Comparison of ENCODE assay signal across 8 cellular contexts in the genomic region with DNA sequence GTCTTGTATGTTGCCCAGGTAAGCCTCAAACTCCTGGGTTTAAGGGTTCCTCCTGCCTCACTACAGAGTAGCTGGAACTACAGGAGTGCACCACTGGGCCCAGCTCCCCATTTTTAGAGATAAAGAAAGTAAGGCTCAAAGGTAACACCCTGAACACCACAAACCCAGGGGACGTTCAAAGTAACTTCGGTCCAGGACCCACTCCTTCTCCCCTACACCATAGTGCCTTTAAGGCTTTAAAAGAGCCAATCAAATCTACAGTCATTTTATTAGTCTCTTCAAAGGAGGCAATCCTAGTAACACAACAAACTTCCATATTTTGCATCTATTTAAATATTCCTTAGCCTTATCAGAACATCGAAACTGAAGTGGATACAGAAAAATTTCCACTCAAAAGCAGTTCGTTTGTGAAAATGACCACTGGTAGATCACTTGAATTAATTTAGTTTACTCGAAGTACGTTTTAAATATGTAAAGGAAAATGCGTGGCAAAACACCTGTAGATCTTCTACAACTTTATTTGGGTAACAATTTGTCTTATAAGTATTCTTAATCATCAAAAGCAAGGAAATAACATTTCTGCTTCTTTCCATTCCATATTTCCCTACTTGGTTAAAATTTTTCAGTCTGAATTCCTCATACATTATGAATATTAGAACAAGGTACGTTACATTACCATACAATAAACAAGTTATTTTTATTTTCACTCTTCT. TPM values are rescaled to one million over a fixed set of nuclear protein-coding genes. Genes with fewer than 3 reads are reported as not detected.
DNase-seq lines count a peak whose midpoint lies in the region; ATAC-seq, FAIRE-seq and TF ChIP-seq lines count a peak whose summit lies in the region.

No MANE protein-coding gene starts in this region.

- H3K9ac ChIP-seq in SK-N-SH, result peak overlapping the region; percentile 84
- peak overlapping the region; percentile 89 for H3K9ac ChIP-seq in SU-DHL-6 (ENCODE audit: low read length)

- H3K9me2 ChIP-seq in SK-N-SH, result no peaks in the 10 kb centered on the region
- H3K9me2 ChIP-seq in SU-DHL-6 (replicated peaks; ENCODE audit: insufficient read depth, low read length), result no peaks in the 10 kb centered on the region

- WGBS in SK-N-SH (ENCODE audit: low lambda C conversion rate), result 11% methylated on average over 8 of the region's 8 CpGs
- WGBS in pancreas, 2 donors, result 3% methylated on average over 8 of the region's 8 CpGs

- H3K27ac ChIP-seq in SK-N-SH (ENCODE audit: low read depth in 2 of 2, low read length in 1 of 2) (peak overlapping the region; percentile 95 to 98), SU-DHL-6 (ENCODE audit: low read depth, low read length) (peak overlapping the region; percentile 90), pancreas (peak overlapping the region in 2 of 4 donors; percentile 96 to 99)

- H3K79me2 ChIP-seq in SK-N-SH (ENCODE audit: insufficient read depth) (peaks cover 64% of the 10 kb centered on the region), SU-DHL-6 (ENCODE audit: insufficient read depth, low read length) (peaks cover 60% of the 10 kb centered on the region)

- DNase-seq in SK-N-SH, result no peak
- DNase-seq in epithelial cell of proximal tubule (ENCODE audit: low read depth), result no peak
- DNase-seq in pancreas, result no peak
- DNase-seq in sciatic nerve (ENCODE audit: low spot score), result no peak
- DNase-seq in ureter (ENCODE audit: low spot score), result no peak

- TF ChIP-seq EP300 in SK-N-SH (IDR thresholded peaks at IDR 0.05; ENCODE audit: borderline replicate concordance in 1 of 2, low read depth in 1 of 2, low read length in 1 of 2), result no peak

- intact Hi-C loops in pancreas (cut with DNase I) (loop anchor here in 1 of 3 donors (10.0 kb wide), 1 partner anchor 356 kb away; no protein-coding TSS in a partner anchor), sciatic nerve (cut with DNase I) (loop anchor here (5.0 to 10.0 kb wide), 3 partner anchors 104 to 673 kb away; no protein-coding TSS in a partner anchor)

- no peak for ATAC-seq in SK-N-SH treated with all-trans-retinoic acid at 6 μM for 48 hours
- no peak for ATAC-seq in pancreas
- no peak for ATAC-seq in sciatic nerve
- no peak for ATAC-seq in GM21390 (IDR thresholded peaks at IDR 0.05; ENCODE audit: unreplicated experiment)

- H2AFZ ChIP-seq in SK-N-SH (ENCODE audit: low read depth) (peak overlapping the region; percentile 53; the same call in 1 of the 2 replicates), SU-DHL-6 (ENCODE audit: low read depth, low read length, severe bottlenecking) (no peak overlapping the region)

- H3K4me3 ChIP-seq in SK-N-SH (ENCODE audit: low read depth in 2 of 2, low read length in 1 of 2) (peak overlapping the region; percentile 62 to 63), SU-DHL-6 (ENCODE audit: insufficient read depth, low read length, poor library complexity, severe bottlenecking) (peak overlapping the region; percentile 86), epithelial cell of proximal tubule (ENCODE audit: low read depth, low read length) (peak overlapping the region; percentile 71), pancreas (peak overlapping the region; percentile 36 to 84 (median 75))

- H3K4me1 ChIP-seq in SK-N-SH (ENCODE audit: control insufficient read depth in 1 of 2, insufficient read depth in 2 of 2, low read depth in 1 of 2, low read length in 1 of 2) (peaks cover 17 to 24% of the 10 kb centered on the region in 2 experiments; a peak in 3 of 4 replicates), pancreas (peaks cover 15 to 26% (median 15%) of the 10 kb centered on the region in 3 donors)

- CTCF ChIA-PET in SK-N-SH (lab: Yijun Ruan, JAX), result interaction anchor here (1.2 to 2.6 kb wide), 3 partner anchors 10 to 359 kb away, joined by 3 to 9 read pairs (median 3); no protein-coding TSS in a partner anchor

- no peaks in the 10 kb centered on the region for H3K9me3 ChIP-seq in SK-N-SH
- no peaks in the 10 kb centered on the region for H3K9me3 ChIP-seq in SU-DHL-6 (ENCODE audit: insufficient read depth, low read length)
- no peaks in the 10 kb centered on the region for H3K9me3 ChIP-seq in pancreas

- peaks cover 18% of the 10 kb centered on the region for H4K20me1 ChIP-seq in SK-N-SH (ENCODE audit: insufficient read depth)
- no peaks in the 10 kb centered on the region for H4K20me1 ChIP-seq in SU-DHL-6 (ENCODE audit: low read depth, low read length)

- H3K36me3 ChIP-seq in SK-N-SH (replicated peaks in 1 of 2; ENCODE audit: control insufficient read depth in 1 of 2, insufficient read depth in 2 of 2, low read length in 1 of 2), result no peaks in the 10 kb centered on the region
- no peaks in the 10 kb centered on the region for H3K36me3 ChIP-seq in SU-DHL-6 (ENCODE audit: low read length)
- H3K36me3 ChIP-seq in pancreas, result no peaks in the 10 kb centered on the region

- H3K4me2 ChIP-seq in SK-N-SH (peak overlapping the region; percentile 87), SU-DHL-6 (ENCODE audit: low read depth, low read length, poor library complexity, severe bottlenecking) (peak overlapping the region; percentile 92)

- no peak for TF ChIP-seq RAD21 in SK-N-SH (IDR thresholded peaks at IDR 0.05; ENCODE audit: low read length)

- H3F3A ChIP-seq in SK-N-SH (replicated peaks; ENCODE audit: insufficient read depth) (peaks cover 24% of the 10 kb centered on the region), SU-DHL-6 (ENCODE audit: insufficient read depth) (peaks cover 15% of the 10 kb centered on the region; the same call in 1 of the 2 replicates)

- H3K27me3 ChIP-seq in SK-N-SH (ENCODE audit: insufficient read depth) (no peaks in the 10 kb centered on the region), SU-DHL-6 (ENCODE audit: low read length) (no peaks in the 10 kb centered on the region), pancreas (no peaks in the 10 kb centered on the region)

- TF ChIP-seq CTCF in SK-N-SH (IDR thresholded peaks at IDR 0.05), result no peak
- TF ChIP-seq CTCF in SU-DHL-6 (IDR thresholded peaks at IDR 0.05; ENCODE audit: insufficient read depth, low read length, poor library complexity, severe bottlenecking), result no peak
- TF ChIP-seq CTCF in epithelial cell of proximal tubule (conservative IDR thresholded peaks at IDR 0.05; ENCODE audit: low read depth, low read length), result no peak
- no peak for TF ChIP-seq CTCF in pancreas (IDR thresholded peaks at IDR 0.05)

- POLR2A ChIA-PET in SK-N-SH (lab: Yijun Ruan, JAX), result interaction anchor here (0.6 kb wide), 1 partner anchor 1017 kb away, joined by 3 read pairs; no protein-coding TSS in a partner anchor

- FAIRE-seq in pancreas (lab: Jason Lieb, UNC), result no peak

TF ChIP-seq in SK-N-SH, 30 proteins besides CTCF, POLR2A, EP300 and RAD21 (continues in another document):
- TF ChIP-seq SIN3A (IDR thresholded peaks at IDR 0.05; ENCODE audit: borderline replicate concordance, low read depth, low read length) (no peak), NRF1 (IDR thresholded peaks at IDR 0.05; ENCODE audit: low read depth, low read length) (no peak), TAF1 (IDR thresholded peaks at IDR 0.05; ENCODE audit: borderline replicate concordance, low read depth, low read length) (no peak), YY1 (IDR thresholded peaks at IDR 0.05; ENCODE audit: low read depth) (no peak)

TF ChIP-seq in SK-N-SH treated with all-trans-retinoic acid at 6 μM for 48 hours, 23 proteins besides CTCF, POLR2A, EP300 and RAD21 (continues in another document):
- TF ChIP-seq, protein P1, sequence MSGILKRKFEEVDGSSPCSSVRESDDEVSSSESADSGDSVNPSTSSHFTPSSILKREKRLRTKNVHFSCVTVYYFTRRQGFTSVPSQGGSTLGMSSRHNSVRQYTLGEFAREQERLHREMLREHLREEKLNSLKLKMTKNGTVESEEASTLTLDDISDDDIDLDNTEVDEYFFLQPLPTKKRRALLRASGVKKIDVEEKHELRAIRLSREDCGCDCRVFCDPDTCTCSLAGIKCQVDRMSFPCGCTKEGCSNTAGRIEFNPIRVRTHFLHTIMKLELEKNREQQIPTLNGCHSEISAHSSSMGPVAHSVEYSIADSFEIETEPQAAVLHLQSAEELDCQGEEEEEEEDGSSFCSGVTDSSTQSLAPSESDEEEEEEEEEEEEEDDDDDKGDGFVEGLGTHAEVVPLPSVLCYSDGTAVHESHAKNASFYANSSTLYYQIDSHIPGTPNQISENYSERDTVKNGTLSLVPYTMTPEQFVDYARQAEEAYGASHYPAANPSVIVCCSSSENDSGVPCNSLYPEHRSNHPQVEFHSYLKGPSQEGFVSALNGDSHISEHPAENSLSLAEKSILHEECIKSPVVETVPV (CRISPR knock-in tag; IDR thresholded peaks at IDR 0.05), result no peak
- no peak for TF ChIP-seq BACH2 (CRISPR knock-in tag; IDR thresholded peaks at IDR 0.05; ENCODE audit: borderline replicate concordance)
- no peak for TF ChIP-seq ZC3H10 (CRISPR knock-in tag; IDR thresholded peaks at IDR 0.05)
- TF ChIP-seq RARB (CRISPR knock-in tag; IDR thresholded peaks at IDR 0.05), result no peak
- no peak for TF ChIP-seq OSR1 (CRISPR knock-in tag; IDR thresholded peaks at IDR 0.05)
- TF ChIP-seq GLIS3 (CRISPR knock-in tag; IDR thresholded peaks at IDR 0.05), result no peak
- no peak for TF ChIP-seq ZNF565 (CRISPR knock-in tag; conservative IDR thresholded peaks at IDR 0.05; ENCODE audit: low read depth)
- no peak for TF ChIP-seq TOX (CRISPR knock-in tag; IDR thresholded peaks at IDR 0.05; ENCODE audit: borderline replicate concordance)
- no peak for TF ChIP-seq ZNF8 (CRISPR knock-in tag; IDR thresholded peaks at IDR 0.05)
- TF ChIP-seq SNAI2 (CRISPR knock-in tag; IDR thresholded peaks at IDR 0.05), result no peak
- TF ChIP-seq ZFP3 (CRISPR knock-in tag; IDR thresholded peaks at IDR 0.05), result no peak
- no peak for TF ChIP-seq CREB5 (CRISPR knock-in tag; IDR thresholded peaks at IDR 0.05; ENCODE audit: low read depth)

RNA-seq across cellular contexts. Expression of gene STAG1, which starts 1.8 kb away (rescaled TPM):
- polyA plus RNA-seq in SK-N-SH (2012; rRNA removed), result 5.5 and 6.9 TPM in 2 replicates
- polyA plus RNA-seq in SK-N-SH (2012; cell fraction: cytosol; rRNA removed), result 8.3 and 9.0 TPM in 2 replicates
- polyA plus RNA-seq in SK-N-SH (2012; cell fraction: nucleus; rRNA removed), result 3.8 and 7.6 TPM in 2 replicates
- total RNA-seq in epithelial cell of proximal tubule, result 16.3 and 18.4 TPM in 2 replicates
- total RNA-seq in pancreas, result 10 to 100 TPM; 17.2 to 24.1 (median 19.5) TPM
- polyA plus RNA-seq in pancreas, result 1 to 10 TPM; 6.8 to 8.3 TPM
- total RNA-seq in sciatic nerve, result 78.8 TPM
- 49.7 TPM for total RNA-seq in ureter
